Comparison of ENCODE assay signal across 8 cellular contexts in the genomic region with DNA sequence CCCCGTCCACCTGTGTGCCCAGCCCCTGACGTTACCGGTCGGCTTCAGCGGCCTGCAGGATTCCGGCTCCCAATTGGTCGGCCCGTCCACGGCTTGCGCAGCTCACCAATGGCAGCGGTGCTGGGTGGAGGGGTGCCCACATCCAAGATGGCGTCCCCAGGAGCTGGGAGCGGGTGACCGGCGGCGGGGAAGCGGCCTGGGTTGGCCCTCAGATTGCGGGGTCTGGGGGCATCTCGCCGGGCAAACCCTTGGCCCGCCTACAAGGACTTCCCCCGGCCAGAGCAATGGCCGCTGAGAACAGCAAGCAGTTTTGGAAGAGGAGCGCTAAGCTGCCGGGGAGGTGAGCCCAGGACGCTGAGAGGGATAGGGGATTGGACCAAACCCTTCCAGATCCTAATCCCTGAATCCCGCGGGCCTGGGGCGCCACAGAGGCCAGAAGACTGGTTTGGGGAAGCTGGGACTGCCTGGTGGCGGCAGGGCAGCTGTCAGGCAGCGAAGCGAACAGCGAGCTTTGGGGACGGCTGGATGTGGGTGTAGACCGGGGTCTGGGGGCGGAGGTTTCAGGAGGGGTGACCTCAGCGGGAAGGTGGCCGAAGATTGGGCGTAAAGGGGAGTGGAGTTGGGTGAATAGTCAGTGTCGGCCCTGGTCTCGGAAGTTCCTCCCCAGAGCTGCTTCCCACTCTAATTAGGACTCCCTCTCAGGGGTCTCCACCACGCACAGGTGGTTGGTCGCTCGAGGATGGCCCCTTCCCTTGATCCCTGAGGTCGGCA. TPM values are rescaled to one million over a fixed set of nuclear protein-coding genes. Genes with fewer than 3 reads are reported as not detected.
DNase-seq lines count a peak whose midpoint lies in the region; ATAC-seq and TF ChIP-seq lines count a peak whose summit lies in the region.

Gene TBC1D22B (plus strand): TSS at position 139 of the 771 bp plus-strand sequence. CDS start 146 bp downstream, at position 285.
Gene TMEM217 (minus strand): TSS at position 511 of the 771 bp plus-strand sequence. CDS start 39,114 bp downstream, outside the sequence.

- H3K4me3 ChIP-seq in HUES48 (ENCODE audit: low read depth, low read length) (peak within 1 kb of the TSS; percentile 91), NT2/D1 (ENCODE audit: insufficient read length, low read depth) (peak within 1 kb of the TSS; percentile 94), endodermal cell (ENCODE audit: low read length) (peak within 1 kb of the TSS; percentile 91)

- peaks cover 27% of the 10 kb centered on the region for H3K4me1 Mint-ChIP-seq in endodermal cell

- in situ Hi-C loops in Caki2 (cut with HindIII; ENCODE audit: low pct_unique_long_range_greater_than_20kb, low sequenced_read_pairs) = no loop called here

- peak within 1 kb of the TSS; percentile 97 for H3K27ac Mint-ChIP-seq in endodermal cell

- H3K9me3 Mint-ChIP-seq in endodermal cell = no peaks in the 10 kb centered on the region

- no peaks in the 10 kb centered on the region for H3K36me3 Mint-ChIP-seq in endodermal cell (ENCODE audit: low read depth)

- 0% methylated on average over 10 to 44 of the region's 45 CpGs for WGBS in endodermal cell (ENCODE audit: insufficient coverage in 1 of 2, insufficient read length in 1 of 2), 2 experiments

- H3K27me3 ChIP-seq in HUES48 (ENCODE audit: control insufficient read depth, insufficient read depth, low read length) = peaks cover 2% of the 10 kb centered on the region; the same call in 1 of the 2 replicates
- no peaks in the 10 kb centered on the region for H3K27me3 ChIP-seq in NT2/D1 (ENCODE audit: insufficient read depth, insufficient read length)
- no peaks in the 10 kb centered on the region for H3K27me3 ChIP-seq in endodermal cell (ENCODE audit: control insufficient read depth, insufficient read depth, low read length, poor library complexity, severe bottlenecking)

- peak within 1 kb of the TSS; percentile 97 for H3K4me3 Mint-ChIP-seq in endodermal cell

- H3K36me3 ChIP-seq in HUES48 (ENCODE audit: control insufficient read depth, insufficient read depth, low read length) (no peaks in the 10 kb centered on the region), NT2/D1 (ENCODE audit: insufficient read depth, insufficient read length, low read length) (no peaks in the 10 kb centered on the region), endodermal cell (ENCODE audit: control insufficient read depth, insufficient read depth, low read length) (no peaks in the 10 kb centered on the region)

- H3K9me3 ChIP-seq in HUES48 (ENCODE audit: control insufficient read depth, insufficient read depth, low read length) (no peaks in the 10 kb centered on the region), NT2/D1 (ENCODE audit: insufficient read depth, low read length) (no peaks in the 10 kb centered on the region), endodermal cell (ENCODE audit: control insufficient read depth, low read length) (no peaks in the 10 kb centered on the region)

- H3K27ac ChIP-seq in HUES48 (ENCODE audit: low read depth, low read length) = peak within 1 kb of the TSS; percentile 98
- peak within 1 kb of the TSS; percentile 71 for H3K27ac ChIP-seq in endodermal cell (ENCODE audit: low read depth, low read length)

- TF ChIP-seq CTCF in endodermal cell (conservative IDR thresholded peaks at IDR 0.05) = no peak

- H3K27me3 Mint-ChIP-seq in endodermal cell (ENCODE audit: insufficient read depth) = peaks cover 14% of the 10 kb centered on the region

- peak; percentile 98 for ATAC-seq in GM21423 (IDR thresholded peaks at IDR 0.05; ENCODE audit: unreplicated experiment)

- DNase-seq in Caki2 (ENCODE audit: low read depth) (peak; percentile 92), NT2/D1 (ENCODE audit: low read depth, low spot score) (peak; percentile 88), endodermal cell (peak; percentile 100), mesenteric fat pad (ENCODE audit: low spot score) (peak; percentile 99)
- DNase-seq in activated CD8-positive, alpha-beta memory T cell treated with anti-CD3 and anti-CD28 coated beads, Interleukin-2, amount 50 U/mL, for 24 hours (ENCODE audit: extremely low read depth) = peak; percentile 89
- peak; percentile 92 for DNase-seq in stimulated activated CD8-positive, alpha-beta memory T cell treated with anti-CD3 and anti-CD28 coated beads, Interleukin-15, amount 100 ng/mL, for 1 hour (ENCODE audit: low read depth)

- H3K4me1 ChIP-seq in HUES48 (ENCODE audit: control insufficient read depth, insufficient read depth, low read length) (peaks cover 11% of the 10 kb centered on the region), NT2/D1 (ENCODE audit: insufficient read depth, insufficient read length) (no peaks in the 10 kb centered on the region), endodermal cell (ENCODE audit: control insufficient read depth, insufficient read depth, low read length) (no peaks in the 10 kb centered on the region)

- H3K9ac ChIP-seq in HUES48 (ENCODE audit: low read depth, low read length) (peak within 1 kb of the TSS; percentile 87), NT2/D1 (ENCODE audit: insufficient read length, low read depth) (peak within 1 kb of the TSS; percentile 97), endodermal cell (ENCODE audit: extremely low read depth, low read length, poor library complexity, severe bottlenecking) (peak within 1 kb of the TSS; percentile 87)

RNA-seq across cellular contexts. Expression of gene TBC1D22B, which starts in this region (rescaled TPM):
- 4.0 and 6.1 TPM in 2 replicates for total RNA-seq in Caki2 (2014; rRNA removed; shearing (Covaris generic); ENCODE audit: low replicate concordance)
- total RNA-seq in endodermal cell (10 to 100 TPM; 13.8 to 20.1 TPM), mesenteric fat pad (8.7 TPM)
- polyA plus RNA-seq in endodermal cell (2013, experiment 1 of 2) = 13.9 TPM
- 13.1 TPM for polyA plus RNA-seq in endodermal cell (2013, experiment 2 of 2)

RNA-seq across cellular contexts. Expression of gene TMEM217, which starts in this region (rescaled TPM):
- 0.74 TPM in 1 of 2 replicates, not detected in the other for total RNA-seq in Caki2 (2014; rRNA removed; shearing (Covaris generic); ENCODE audit: low replicate concordance)
- total RNA-seq in endodermal cell = 1 to 10 TPM in 1 of 2 donors, under 1 TPM in 1; 0.95 to 1.6 TPM
- polyA plus RNA-seq in endodermal cell (2013, experiment 1 of 2) = 0.43 TPM
- 0.41 TPM for polyA plus RNA-seq in endodermal cell (2013, experiment 2 of 2)
- 0.51 TPM for total RNA-seq in mesenteric fat pad

Comparison
In these comparisons a context has a peak if more than half of its experiments do, and no peak if none do; other contexts are left out.
1. Peak in every context shown above with its lines: DNase-seq, ATAC-seq, H3K4me3 ChIP-seq and H3K27ac ChIP-seq.